In genomic region chr3:59366218-59366617, GRCh38 we compare ENCODE assay signal across 25 cellular contexts.
"Had no signal": no experiment of that assay in that cellular context is flagged by ENCODE, and none has a peak within 500 bp of the region (broad histone marks: within the 10 kb centered on the region; RNA-seq: fewer than 3 reads in every experiment).

No MANE protein-coding gene starts in this region.

- H3K27me3 ChIP-seq: colonic mucosa, esophagus muscularis mucosa, esophagus squamous epithelium, foreskin keratinocyte, gastrocnemius medialis, gastroesophageal sphincter, heart left ventricle, heart right ventricle had no signal

- DNase-seq: colonic mucosa; cortex of kidney; dermis blood vessel endothelial cell; dorsolateral prefrontal cortex; effector CD4-positive, alpha-beta T cell; effector CD8-positive, alpha-beta T cell; effector memory CD4-positive, alpha-beta T cell; effector memory CD8-positive, alpha-beta T cell; endodermal cell; erythroblast; esophagus squamous epithelium; foreskin fibroblast; foreskin keratinocyte; foreskin melanocyte; gastrocnemius medialis; glutamatergic neuron; head of caudate nucleus; heart left ventricle; heart right ventricle had no signal

- H3K4me3 ChIP-seq: colonic mucosa, coronary artery, dorsolateral prefrontal cortex, esophagus muscularis mucosa, esophagus squamous epithelium, gastrocnemius medialis, gastroesophageal sphincter, heart left ventricle, heart right ventricle had no signal

- H3K36me3 ChIP-seq: colonic mucosa, esophagus muscularis mucosa, esophagus squamous epithelium, gastrocnemius medialis, gastroesophageal sphincter, heart left ventricle, heart right ventricle had no signal

- H3K27ac ChIP-seq: colonic mucosa, coronary artery, dorsolateral prefrontal cortex, epithelial cell of prostate, esophagus muscularis mucosa, esophagus squamous epithelium, foreskin keratinocyte, gastrocnemius medialis, gastroesophageal sphincter, heart left ventricle, heart right ventricle had no signal

- H3K9me3 ChIP-seq: colonic mucosa, esophagus muscularis mucosa, esophagus squamous epithelium, gastrocnemius medialis, gastroesophageal sphincter had no signal

- H3K4me3 Mint-ChIP-seq: dendritic cell treated with granulocyte-macrophage colony-stimulating factor and Interleukin-4, amounts not matched to agents 40 ng/mL and 50 ng/mL, for 4 days; effector memory CD8-positive, alpha-beta T cell; endodermal cell had no signal

- H3K27ac Mint-ChIP-seq: dendritic cell treated with granulocyte-macrophage colony-stimulating factor and Interleukin-4, amounts not matched to agents 40 ng/mL and 50 ng/mL, for 4 days; effector memory CD8-positive, alpha-beta T cell; endodermal cell had no signal

- H3K9me3 Mint-ChIP-seq: dendritic cell treated with granulocyte-macrophage colony-stimulating factor and Interleukin-4, amounts not matched to agents 40 ng/mL and 50 ng/mL, for 4 days; effector memory CD8-positive, alpha-beta T cell had no signal

- H3K4me1 ChIP-seq: colonic mucosa, esophagus muscularis mucosa, esophagus squamous epithelium, foreskin keratinocyte, gastrocnemius medialis, gastroesophageal sphincter had no signal

- ATAC-seq: effector memory CD8-positive, alpha-beta T cell; esophagus mucosa; foreskin keratinocyte; gastrocnemius medialis; gastroesophageal sphincter; heart left ventricle; heart right ventricle had no signal
